ENCODE assay signal across 10 cellular contexts in genomic region chr2:82476094-82476493, GRCh38.
"Had no signal": no experiment of that assay in that cellular context is flagged by ENCODE, and none has a peak within 500 bp of the region (broad histone marks: within the 10 kb centered on the region; RNA-seq: fewer than 3 reads in every experiment).

No MANE protein-coding gene starts in this region.

- H2AFZ ChIP-seq: GM23338 had no signal

- FAIRE-seq: H1, H54 had no signal

- H3K4me3 ChIP-seq: GM23338, HAP-1 had no signal

- H3K9me3 ChIP-seq: HAP-1 had no signal

- ATAC-seq: GM23338, HCT116 had no signal

- H3K4me1 ChIP-seq: HAP-1 had no signal

- DNase-seq: GOT3, H7, H9, HCEC 1CT, HFFc6 had no signal

- H3K4me2 ChIP-seq: GM23338 had no signal

- H3K36me3 ChIP-seq: HAP-1 had no signal
